ENCODE assay signal across 21 cellular contexts in the genomic region with DNA sequence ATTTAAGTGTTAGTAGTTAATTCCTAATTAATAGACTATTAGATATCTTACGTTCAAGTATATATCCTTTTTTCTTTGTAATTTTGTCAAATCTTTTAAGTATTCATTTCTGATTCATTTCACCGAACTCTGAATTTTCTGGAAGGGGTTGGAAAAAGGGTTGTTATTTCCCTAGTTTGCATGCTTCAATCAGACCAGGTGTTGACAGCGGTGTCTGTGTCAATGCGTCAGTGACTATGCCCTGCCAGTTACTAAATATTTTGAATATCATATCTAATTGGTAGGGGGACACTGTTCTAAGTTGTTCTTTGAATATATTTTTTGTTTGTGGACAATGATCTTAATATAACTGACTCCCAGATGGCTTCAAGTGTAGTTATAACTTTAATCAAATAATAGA.
A peak's percentile ranks its signal among the peaks of the same experiment; 100 is the strongest.
DNase-seq lines count a peak whose midpoint lies in the region; ATAC-seq, FAIRE-seq and TF ChIP-seq lines count a peak whose summit lies in the region.
"Had no signal": no experiment of that assay in that cellular context is flagged by ENCODE, and none has a peak within 500 bp of the region (broad histone marks: within the 10 kb centered on the region; RNA-seq: fewer than 3 reads in every experiment).

No MANE protein-coding gene starts in this region.

- no peak for DNase-seq in activated CD8-positive, alpha-beta T cell treated with anti-CD3 and anti-CD28 coated beads, Interleukin-2, amount 10 ng/mL, durations not matched to agents 7 days and 5 days
- DNase-seq in activated CD8-positive, alpha-beta T cell treated with anti-CD3 and anti-CD28 coated beads for 36 hours: no peak
- DNase-seq in keratinocyte (ENCODE audit: low read depth, low spot score): no peak
- no peak for DNase-seq in suprapubic skin (ENCODE audit: low spot score in 2 of 2)
- DNase-seq in NOMO-1 (lab: John Stamatoyannopoulos, UW; ENCODE audit: unreplicated experiment in 2 of 2): no peak
- DNase-seq in middle frontal gyrus (ENCODE audit: extremely low spot score, low spot score): no peak
- DNase-seq in NCI-H1417 treated with DMSO at 0.1 percent for 48 hours (lab: John Stamatoyannopoulos, UW): no peak
- DNase-seq: activated T-cell treated with anti-CD3 and anti-CD28 coated beads, Interleukin-2, amount 50 U/mL, for 72 hours; dermis blood vessel endothelial cell; DMS 273 treated with DMSO at 0.1 percent for 48 hours; GF-D8; Kasumi-1; kidney; midbrain; NCI-H1092 treated with DMSO at 0.1 percent for 48 hours; SHP77 had no signal

- H3K9me1 ChIP-seq in keratinocyte (ENCODE audit: control insufficient read depth, extremely low read depth, insufficient read depth, low read length): no peaks in the 10 kb centered on the region

- H3K27me3 Mint-ChIP-seq in activated CD8-positive, alpha-beta T cell treated with anti-CD3 and anti-CD28 coated beads, Interleukin-2, amount 10 ng/mL, durations not matched to agents 7 days and 5 days (ENCODE audit: low read depth): no peaks in the 10 kb centered on the region
- H3K27me3 Mint-ChIP-seq in activated CD8-positive, alpha-beta T cell treated with anti-CD3 and anti-CD28 coated beads for 36 hours: peaks cover 5% of the 10 kb centered on the region

- CTCF ChIA-PET in activated CD8-positive, alpha-beta T cell treated with anti-CD3 and anti-CD28 coated beads, Interleukin-2, amount 10 ng/mL, durations not matched to agents 7 days and 5 days (lab: Charles Lee): interaction anchor here (0.8 to 2.1 kb wide), 3 partner anchors 10 to 66 kb away, joined by 3 to 16 read pairs (median 4); no protein-coding TSS in a partner anchor
- CTCF ChIA-PET in activated CD8-positive, alpha-beta T cell treated with anti-CD3 and anti-CD28 coated beads for 36 hours (lab: Charles Lee): interaction anchor here (0.7 to 1.0 kb wide), 2 partner anchors 10 to 62 kb away, joined by 3 to 7 read pairs; a partner anchor contains a TSS

- H3K4me3 Mint-ChIP-seq in activated CD8-positive, alpha-beta T cell treated with anti-CD3 and anti-CD28 coated beads, Interleukin-2, amount 10 ng/mL, durations not matched to agents 7 days and 5 days: no peak overlapping the region
- no peak overlapping the region for H3K4me3 Mint-ChIP-seq in activated CD8-positive, alpha-beta T cell treated with anti-CD3 and anti-CD28 coated beads for 36 hours
- H3K4me3 Mint-ChIP-seq: neural crest cell had no signal

- H3K79me2 ChIP-seq in Loucy (ENCODE audit: insufficient read depth, low read length): no peaks in the 10 kb centered on the region
- no peaks in the 10 kb centered on the region for H3K79me2 ChIP-seq in keratinocyte (ENCODE audit: control insufficient read depth, insufficient read depth, low read length)

- H3K36me3 ChIP-seq in Loucy (ENCODE audit: insufficient read depth, low read length) (no peaks in the 10 kb centered on the region), keratinocyte (ENCODE audit: control insufficient read depth in 2 of 2, extremely low read depth in 1 of 2, insufficient read depth in 2 of 2, low read length in 2 of 2) (no peaks in the 10 kb centered on the region), suprapubic skin (no peaks in the 10 kb centered on the region)
- H3K36me3 ChIP-seq: breast epithelium had no signal

- H3K9me3 ChIP-seq in Loucy (ENCODE audit: insufficient read depth, low read depth, low read length) (peaks cover 5% of the 10 kb centered on the region; the same call in 1 of the 2 replicates), keratinocyte (ENCODE audit: control insufficient read depth, low read depth, low read length) (no peaks in the 10 kb centered on the region), suprapubic skin (no peaks in the 10 kb centered on the region)
- H3K9me3 ChIP-seq: breast epithelium had no signal

- ATAC-seq in activated CD8-positive, alpha-beta T cell treated with anti-CD3 and anti-CD28 coated beads, Interleukin-2, amount 10 ng/mL, durations not matched to agents 7 days and 5 days: no peak
- ATAC-seq in activated CD8-positive, alpha-beta T cell treated with anti-CD3 and anti-CD28 coated beads for 36 hours: no peak

- H3K9me2 ChIP-seq in Loucy (replicated peaks; ENCODE audit: low read depth, low read length): no peaks in the 10 kb centered on the region

- H3K27me3 ChIP-seq in Loucy (ENCODE audit: insufficient read depth, low read length, poor library complexity, severe bottlenecking) (no peaks in the 10 kb centered on the region), keratinocyte (ENCODE audit: control insufficient read depth, extremely low read depth, insufficient read depth, low read length) (no peaks in the 10 kb centered on the region), suprapubic skin (no peaks in the 10 kb centered on the region)
- H3K27me3 ChIP-seq: breast epithelium had no signal

- H3K4me2 ChIP-seq in Loucy (ENCODE audit: low read depth, low read length, poor library complexity, severe bottlenecking) (peak overlapping the region; percentile 27), keratinocyte (ENCODE audit: control insufficient read depth, extremely low read depth, insufficient read depth, low read depth, low read length) (peak overlapping the region; percentile 68)

- no peak overlapping the region for H3K9ac ChIP-seq in Loucy (ENCODE audit: low read depth, low read length, poor library complexity, severe bottlenecking)
- peak overlapping the region; percentile 35 for H3K9ac ChIP-seq in keratinocyte (ENCODE audit: control insufficient read depth, extremely low read depth, insufficient read depth, low read length)

- WGBS in suprapubic skin: 57% methylated on average over 4 of the region's 4 CpGs

- peak overlapping the region; percentile 1 for H3K27ac Mint-ChIP-seq in activated CD8-positive, alpha-beta T cell treated with anti-CD3 and anti-CD28 coated beads, Interleukin-2, amount 10 ng/mL, durations not matched to agents 7 days and 5 days
- no peak overlapping the region for H3K27ac Mint-ChIP-seq in activated CD8-positive, alpha-beta T cell treated with anti-CD3 and anti-CD28 coated beads for 36 hours
- H3K27ac Mint-ChIP-seq: activated T-cell treated with anti-CD3 and anti-CD28 coated beads, Interleukin-2, amount 50 U/mL, for 72 hours had no signal

- POLR2A ChIA-PET in activated CD8-positive, alpha-beta T cell treated with anti-CD3 and anti-CD28 coated beads, Interleukin-2, amount 10 ng/mL, durations not matched to agents 7 days and 5 days (lab: Charles Lee): interaction anchor here (1.0 kb wide), 1 partner anchor 63 kb away, joined by 11 read pairs; a partner anchor contains a TSS
- POLR2A ChIA-PET in activated CD8-positive, alpha-beta T cell treated with anti-CD3 and anti-CD28 coated beads for 36 hours (lab: Charles Lee): interaction anchor here (0.8 kb wide), 1 partner anchor 65 kb away, joined by 4 read pairs; no protein-coding TSS in a partner anchor

- no peak overlapping the region for H3K4me3 ChIP-seq in Loucy (ENCODE audit: low read length, poor library complexity, severe bottlenecking)
- H3K4me3 ChIP-seq in keratinocyte (ENCODE audit: control insufficient read depth in 2 of 3, extremely low read depth in 1 of 3, insufficient read depth in 2 of 3, low read depth in 1 of 3, low read length in 3 of 3): peak overlapping the region in 1 of 3 experiments; percentile 53
- no peak overlapping the region for H3K4me3 ChIP-seq in suprapubic skin
- H3K4me3 ChIP-seq: breast epithelium had no signal

- peak overlapping the region; percentile 71; the same call in 1 of the 2 replicates for H2AFZ ChIP-seq in Loucy (ENCODE audit: low read length)
- peak overlapping the region; percentile 91 for H2AFZ ChIP-seq in keratinocyte (ENCODE audit: control insufficient read depth, low read length)

- TF ChIP-seq CTCF in activated CD8-positive, alpha-beta T cell treated with anti-CD3 and anti-CD28 coated beads for 36 hours (IDR thresholded peaks at IDR 0.05): no peak
- TF ChIP-seq CTCF in Loucy (conservative IDR thresholded peaks at IDR 0.05; ENCODE audit: low read length): no peak
- TF ChIP-seq CTCF in keratinocyte (optimal IDR thresholded peaks at IDR 0.05 in 1 of 3, IDR thresholded peaks at IDR 0.05 in 1 of 3, conservative IDR thresholded peaks at IDR 0.05 in 1 of 3; ENCODE audit: extremely low read depth in 1 of 3, insufficient read depth in 2 of 3, low read length in 3 of 3): no peak
- no peak for TF ChIP-seq CTCF in suprapubic skin (IDR thresholded peaks at IDR 0.05)

- no peaks in the 10 kb centered on the region for H3F3A ChIP-seq in Loucy (ENCODE audit: low read depth)

- H3K4me1 ChIP-seq in Loucy (ENCODE audit: insufficient read depth, low read length, poor library complexity, severe bottlenecking) (peaks cover 6% of the 10 kb centered on the region), keratinocyte (ENCODE audit: control insufficient read depth, extremely low read depth, insufficient read depth, low read length) (peaks cover 50% of the 10 kb centered on the region), suprapubic skin (peaks cover 35% of the 10 kb centered on the region)
- H3K4me1 ChIP-seq: breast epithelium had no signal

- intact Hi-C loops in activated CD8-positive, alpha-beta T cell treated with anti-CD3 and anti-CD28 coated beads for 36 hours (cut with micrococcal nuclease): no loop called here

- dilution Hi-C loops in keratinocyte (cut with MboI; ENCODE audit: extremely low pct_ligation_motif_present, low sequenced_read_pairs): no loop called here

- TF ChIP-seq POLR2A in suprapubic skin (IDR thresholded peaks at IDR 0.05): no peak

- no peak for FAIRE-seq in keratinocyte (lab: Jason Lieb, UNC)
- FAIRE-seq: endothelial cell of umbilical vein, H1 had no signal

- no peak for TF ChIP-seq EP300 in suprapubic skin (IDR thresholded peaks at IDR 0.05)

- H3K36me3 Mint-ChIP-seq in activated CD8-positive, alpha-beta T cell treated with anti-CD3 and anti-CD28 coated beads, Interleukin-2, amount 10 ng/mL, durations not matched to agents 7 days and 5 days (ENCODE audit: low read depth): peaks cover 58% of the 10 kb centered on the region
- peaks cover 15% of the 10 kb centered on the region for H3K36me3 Mint-ChIP-seq in activated CD8-positive, alpha-beta T cell treated with anti-CD3 and anti-CD28 coated beads for 36 hours (ENCODE audit: low read depth)

- peak overlapping the region; percentile 63 for H3K27ac ChIP-seq in keratinocyte (ENCODE audit: control insufficient read depth, insufficient read depth, low read length)
- H3K27ac ChIP-seq in suprapubic skin: peak overlapping the region; percentile 18

- H3K4me1 Mint-ChIP-seq in activated CD8-positive, alpha-beta T cell treated with anti-CD3 and anti-CD28 coated beads, Interleukin-2, amount 10 ng/mL, durations not matched to agents 7 days and 5 days (ENCODE audit: low read depth): peaks cover 89% of the 10 kb centered on the region
- peaks cover 65% of the 10 kb centered on the region for H3K4me1 Mint-ChIP-seq in activated CD8-positive, alpha-beta T cell treated with anti-CD3 and anti-CD28 coated beads for 36 hours (ENCODE audit: low read depth)
- H3K4me1 Mint-ChIP-seq: neural crest cell had no signal

- peaks cover 37% of the 10 kb centered on the region for H3K9me3 Mint-ChIP-seq in activated CD8-positive, alpha-beta T cell treated with anti-CD3 and anti-CD28 coated beads, Interleukin-2, amount 10 ng/mL, durations not matched to agents 7 days and 5 days (ENCODE audit: insufficient read depth)
- H3K9me3 Mint-ChIP-seq in activated CD8-positive, alpha-beta T cell treated with anti-CD3 and anti-CD28 coated beads for 36 hours: peaks cover 12% of the 10 kb centered on the region
- H3K9me3 Mint-ChIP-seq: neural crest cell had no signal

- H4K20me1 ChIP-seq in Loucy (ENCODE audit: insufficient read depth, low read length, poor library complexity, severe bottlenecking) (no peaks in the 10 kb centered on the region), keratinocyte (ENCODE audit: control insufficient read depth, extremely low read depth, insufficient read depth, low read length) (no peaks in the 10 kb centered on the region)
